ENCODE assay signal across 8 cellular contexts in the genomic region with DNA sequence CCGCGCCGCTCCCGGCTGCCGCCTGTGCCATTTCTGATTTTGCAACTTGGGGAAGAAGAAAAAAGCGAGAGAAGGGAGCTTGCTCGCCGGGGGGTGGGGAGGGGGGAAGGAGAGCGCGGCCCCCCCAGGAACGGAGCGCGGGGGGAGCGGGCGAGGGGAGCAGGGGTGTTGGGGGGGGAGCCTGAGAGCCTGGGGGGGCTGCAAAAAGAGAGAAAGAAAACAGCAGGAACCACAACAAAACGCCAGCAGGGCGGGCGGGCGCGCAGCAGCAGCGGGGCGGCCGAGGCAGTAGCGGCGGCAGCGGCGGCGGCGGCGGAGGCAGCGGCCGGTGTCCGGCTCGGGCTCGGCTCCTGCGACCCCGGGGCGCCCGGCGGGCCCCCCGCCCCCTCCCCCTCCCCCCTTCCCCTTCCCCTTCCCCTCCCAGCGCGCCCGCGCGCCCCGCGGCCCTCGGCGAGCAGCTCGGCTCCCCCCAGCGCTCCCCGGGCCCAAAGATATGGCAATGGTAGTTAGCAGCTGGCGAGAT. TPM values are rescaled to one million over a fixed set of nuclear protein-coding genes. Genes with fewer than 3 reads are reported as not detected.
A peak's percentile ranks its signal among the peaks of the same experiment; 100 is the strongest.
DNase-seq lines count a peak whose midpoint lies in the region; ATAC-seq and TF ChIP-seq lines count a peak whose summit lies in the region.

No MANE protein-coding gene starts in this region.

- no peaks in the 10 kb centered on the region for H3K36me3 ChIP-seq in neural progenitor cell

- H3K27me3 ChIP-seq in neural progenitor cell = peaks cover 85% of the 10 kb centered on the region

- H3K27me3 Mint-ChIP-seq in CD14-positive monocyte (ENCODE audit: low read depth in 3 of 3) = peaks cover 32 to 56% (median 45%) of the 10 kb centered on the region in 3 donors
- H3K27me3 Mint-ChIP-seq in neural progenitor cell (ENCODE audit: insufficient read depth, low read depth) = peaks cover 27% of the 10 kb centered on the region

- no peak overlapping the region for H3K27ac ChIP-seq in neural progenitor cell

- intact Hi-C loops in CD14-positive monocyte (cut with micrococcal nuclease) = loop anchor here (5.0 to 10.0 kb wide), 3 partner anchors 213 to 330 kb away; no protein-coding TSS in a partner anchor

- TF ChIP-seq CTCF in CD14-positive monocyte (IDR thresholded peaks at IDR 0.05) (no peak), HFF-Myc (IDR thresholded peaks at IDR 0.05; ENCODE audit: low read depth, low read length, missing control alignments) (no peak), choroid plexus epithelial cell (conservative IDR thresholded peaks at IDR 0.05; ENCODE audit: low read depth, low read length) (no peak), neural progenitor cell (IDR thresholded peaks at IDR 0.05) (no peak)

- H3K36me3 Mint-ChIP-seq in CD14-positive monocyte (peaks cover 2 to 10% of the 10 kb centered on the region in 2 donors), neural progenitor cell (peaks cover 34% of the 10 kb centered on the region)

- H3K4me2 ChIP-seq in neural progenitor cell = peak overlapping the region; percentile 86

- H3F3A ChIP-seq in neural progenitor cell (ENCODE audit: low read depth) = peaks cover 35% of the 10 kb centered on the region

- H3K4me1 ChIP-seq in neural progenitor cell = peaks cover 13% of the 10 kb centered on the region

- DNase-seq in CD14-positive monocyte (ENCODE audit: low spot score) = no peak
- no peak for DNase-seq in HFF-Myc (ENCODE audit: extremely low read depth, low read depth)
- DNase-seq in choroid plexus epithelial cell (ENCODE audit: low read depth) = peak; percentile 53
- DNase-seq in neural progenitor cell (ENCODE audit: low spot score) = peak; percentile 72
- DNase-seq in NK-92 (lab: John Stamatoyannopoulos, UW; ENCODE audit: unreplicated experiment) = no peak

- H3K9me3 ChIP-seq in neural progenitor cell (ENCODE audit: low read depth) = no peaks in the 10 kb centered on the region

- H3K4me1 Mint-ChIP-seq in CD14-positive monocyte = peaks cover 38% of the 10 kb centered on the region
- H3K4me1 Mint-ChIP-seq in neural progenitor cell = peaks cover 18% of the 10 kb centered on the region

- peaks cover 39% of the 10 kb centered on the region for H4K20me1 ChIP-seq in neural progenitor cell (ENCODE audit: low read depth)

- peak overlapping the region; percentile 68 to 70 for H3K4me3 Mint-ChIP-seq in CD14-positive monocyte
- peak overlapping the region; percentile 77 for H3K4me3 Mint-ChIP-seq in neural progenitor cell

- H3K9me3 Mint-ChIP-seq in CD14-positive monocyte = peaks cover 2 to 34% (median 15%) of the 10 kb centered on the region in 7 donors
- peaks cover 6% of the 10 kb centered on the region for H3K9me3 Mint-ChIP-seq in neural progenitor cell

- no peak overlapping the region for H3K9ac ChIP-seq in neural progenitor cell

- ATAC-seq in GM18870 (IDR thresholded peaks at IDR 0.05; ENCODE audit: unreplicated experiment) (no peak), GM18907 (IDR thresholded peaks at IDR 0.05; ENCODE audit: unreplicated experiment) (no peak), HG03520 (IDR thresholded peaks at IDR 0.05; ENCODE audit: unreplicated experiment) (no peak)

- H3K79me2 ChIP-seq in neural progenitor cell (ENCODE audit: low read depth) = peaks cover 24% of the 10 kb centered on the region

- no peak overlapping the region for H3K27ac Mint-ChIP-seq in CD14-positive monocyte
- H3K27ac Mint-ChIP-seq in neural progenitor cell = no peak overlapping the region

- H3K4me3 ChIP-seq in HFF-Myc (replicated peaks; ENCODE audit: low read depth, low read length) (peak overlapping the region; percentile 67), choroid plexus epithelial cell (ENCODE audit: low read depth, low read length) (peak overlapping the region; percentile 69), neural progenitor cell (peak overlapping the region; percentile 82)

- no peak overlapping the region for H2AFZ ChIP-seq in neural progenitor cell (replicated peaks)

RNA-seq across cellular contexts. Expression of a gene that starts 1.6 kb away (rescaled TPM):
- polyA plus RNA-seq in CD14-positive monocyte = not detected
- 9.1 and 21.1 TPM in 2 replicates for total RNA-seq in neural progenitor cell (ENCODE audit: low replicate concordance)

RNA-seq across cellular contexts. Expression of a gene that starts 3.6 kb away (rescaled TPM):
- polyA plus RNA-seq in CD14-positive monocyte = not detected
- total RNA-seq in neural progenitor cell (ENCODE audit: low replicate concordance) = 8.3 and 9.3 TPM in 2 replicates

Comparison
In these comparisons a context has a peak if more than half of its experiments do, and no peak if none do; other contexts are left out.
1. DNase-seq: peak in choroid plexus epithelial cell (single experiment) and neural progenitor cell (single experiment); none in CD14-positive monocyte (single experiment), HFF-Myc (single experiment) and NK-92 (single experiment).
2. Peak in every context shown above with its lines, with median percentiles within 50 percentile points of each other: H3K4me3 ChIP-seq.